1 cellular context compared by ENCODE assay signal in the genomic region with DNA sequence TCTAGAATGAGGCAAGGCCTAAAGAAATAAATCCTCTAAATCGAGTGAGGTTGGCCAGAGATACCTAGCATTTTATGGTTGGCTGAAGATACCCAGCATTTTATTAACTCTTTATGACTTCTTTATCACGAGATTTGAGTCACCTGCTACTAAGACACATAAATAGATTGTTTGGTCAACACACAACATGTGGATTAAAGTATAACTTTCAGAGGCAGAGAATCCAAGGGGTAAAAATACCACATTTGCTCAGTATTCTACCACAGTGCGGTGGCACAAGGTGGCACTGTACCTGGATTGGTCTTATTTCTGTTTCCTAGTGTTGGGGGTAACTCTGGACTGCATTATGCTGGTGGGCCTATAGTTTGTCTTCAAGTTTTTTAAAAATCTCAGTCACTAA.
A peak's percentile ranks its signal among the peaks of the same experiment; 100 is the strongest.
TF ChIP-seq lines count a peak whose summit lies in the region.

No MANE protein-coding gene starts in this region.

TF ChIP-seq in liver, 16 proteins besides CTCF, POLR2A, EP300 and RAD21:
- TF ChIP-seq, protein P1, sequence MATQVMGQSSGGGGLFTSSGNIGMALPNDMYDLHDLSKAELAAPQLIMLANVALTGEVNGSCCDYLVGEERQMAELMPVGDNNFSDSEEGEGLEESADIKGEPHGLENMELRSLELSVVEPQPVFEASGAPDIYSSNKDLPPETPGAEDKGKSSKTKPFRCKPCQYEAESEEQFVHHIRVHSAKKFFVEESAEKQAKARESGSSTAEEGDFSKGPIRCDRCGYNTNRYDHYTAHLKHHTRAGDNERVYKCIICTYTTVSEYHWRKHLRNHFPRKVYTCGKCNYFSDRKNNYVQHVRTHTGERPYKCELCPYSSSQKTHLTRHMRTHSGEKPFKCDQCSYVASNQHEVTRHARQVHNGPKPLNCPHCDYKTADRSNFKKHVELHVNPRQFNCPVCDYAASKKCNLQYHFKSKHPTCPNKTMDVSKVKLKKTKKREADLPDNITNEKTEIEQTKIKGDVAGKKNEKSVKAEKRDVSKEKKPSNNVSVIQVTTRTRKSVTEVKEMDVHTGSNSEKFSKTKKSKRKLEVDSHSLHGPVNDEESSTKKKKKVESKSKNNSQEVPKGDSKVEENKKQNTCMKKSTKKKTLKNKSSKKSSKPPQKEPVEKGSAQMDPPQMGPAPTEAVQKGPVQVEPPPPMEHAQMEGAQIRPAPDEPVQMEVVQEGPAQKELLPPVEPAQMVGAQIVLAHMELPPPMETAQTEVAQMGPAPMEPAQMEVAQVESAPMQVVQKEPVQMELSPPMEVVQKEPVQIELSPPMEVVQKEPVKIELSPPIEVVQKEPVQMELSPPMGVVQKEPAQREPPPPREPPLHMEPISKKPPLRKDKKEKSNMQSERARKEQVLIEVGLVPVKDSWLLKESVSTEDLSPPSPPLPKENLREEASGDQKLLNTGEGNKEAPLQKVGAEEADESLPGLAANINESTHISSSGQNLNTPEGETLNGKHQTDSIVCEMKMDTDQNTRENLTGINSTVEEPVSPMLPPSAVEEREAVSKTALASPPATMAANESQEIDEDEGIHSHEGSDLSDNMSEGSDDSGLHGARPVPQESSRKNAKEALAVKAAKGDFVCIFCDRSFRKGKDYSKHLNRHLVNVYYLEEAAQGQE (IDR thresholded peaks at IDR 0.05) = peak; percentile 57
- TF ChIP-seq NR2F2 (IDR thresholded peaks at IDR 0.05) (no peak), FOXA1 (IDR thresholded peaks at IDR 0.05) (no peak), RXRA (IDR thresholded peaks at IDR 0.05) (peak in 1 of 2 donors; percentile 7), FOXA2 (IDR thresholded peaks at IDR 0.05) (peak; percentile 20), TAF1 (conservative IDR thresholded peaks at IDR 0.05) (peak; percentile 84), EGR1 (IDR thresholded peaks at IDR 0.05; ENCODE audit: low read depth in 2 of 2) (no peak)
- TF ChIP-seq, protein P2, sequence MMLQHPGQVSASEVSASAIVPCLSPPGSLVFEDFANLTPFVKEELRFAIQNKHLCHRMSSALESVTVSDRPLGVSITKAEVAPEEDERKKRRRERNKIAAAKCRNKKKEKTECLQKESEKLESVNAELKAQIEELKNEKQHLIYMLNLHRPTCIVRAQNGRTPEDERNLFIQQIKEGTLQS (IDR thresholded peaks at IDR 0.05) = peak; percentile 17
- TF ChIP-seq, protein P3, sequence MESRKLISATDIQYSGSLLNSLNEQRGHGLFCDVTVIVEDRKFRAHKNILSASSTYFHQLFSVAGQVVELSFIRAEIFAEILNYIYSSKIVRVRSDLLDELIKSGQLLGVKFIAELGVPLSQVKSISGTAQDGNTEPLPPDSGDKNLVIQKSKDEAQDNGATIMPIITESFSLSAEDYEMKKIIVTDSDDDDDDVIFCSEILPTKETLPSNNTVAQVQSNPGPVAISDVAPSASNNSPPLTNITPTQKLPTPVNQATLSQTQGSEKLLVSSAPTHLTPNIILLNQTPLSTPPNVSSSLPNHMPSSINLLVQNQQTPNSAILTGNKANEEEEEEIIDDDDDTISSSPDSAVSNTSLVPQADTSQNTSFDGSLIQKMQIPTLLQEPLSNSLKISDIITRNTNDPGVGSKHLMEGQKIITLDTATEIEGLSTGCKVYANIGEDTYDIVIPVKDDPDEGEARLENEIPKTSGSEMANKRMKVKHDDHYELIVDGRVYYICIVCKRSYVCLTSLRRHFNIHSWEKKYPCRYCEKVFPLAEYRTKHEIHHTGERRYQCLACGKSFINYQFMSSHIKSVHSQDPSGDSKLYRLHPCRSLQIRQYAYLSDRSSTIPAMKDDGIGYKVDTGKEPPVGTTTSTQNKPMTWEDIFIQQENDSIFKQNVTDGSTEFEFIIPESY (IDR thresholded peaks at IDR 0.05) = peak; percentile 19
